ENCODE assay signal across 1 cellular context in the genomic region with DNA sequence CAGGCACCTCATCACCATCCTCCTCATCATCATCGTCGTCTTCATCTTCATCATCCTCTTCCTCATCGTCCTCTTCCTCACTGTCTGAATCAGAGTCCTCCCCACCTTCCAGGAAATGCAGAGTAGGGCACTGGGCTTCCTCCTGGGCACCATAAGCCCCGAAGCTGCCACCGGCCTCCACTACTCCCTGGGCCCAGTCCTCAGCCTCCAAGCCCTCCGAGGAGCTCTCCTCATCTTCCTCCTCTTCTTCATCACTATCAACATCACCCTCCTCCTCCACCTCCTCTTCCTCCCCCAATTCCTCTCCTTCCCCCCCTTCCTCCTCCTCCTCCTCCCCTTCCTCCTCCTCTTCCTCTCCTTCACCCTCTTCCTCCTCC.
TF ChIP-seq lines count a peak whose summit lies in the region.

No MANE protein-coding gene starts in this region.

TF ChIP-seq in H1, 55 proteins besides CTCF, POLR2A, EP300 and RAD21:
- TF ChIP-seq YY1 (IDR thresholded peaks at IDR 0.05; ENCODE audit: low read depth, low read length) = no peak
- TF ChIP-seq BACH1 (IDR thresholded peaks at IDR 0.05; ENCODE audit: low read length) = no peak
